ENCODE assay signal across 11 cellular contexts in genomic region chr13:61709258-61709657, GRCh38.
"Had no signal": no experiment of that assay in that cellular context is flagged by ENCODE, and none has a peak within 500 bp of the region (broad histone marks: within the 10 kb centered on the region; RNA-seq: fewer than 3 reads in every experiment).

No MANE protein-coding gene starts in this region.

- H3K4me2 ChIP-seq: GM23338 had no signal

- H3K36me3 ChIP-seq: HAP-1 had no signal

- ATAC-seq: GM23338, HCT116 had no signal

- H3K27ac ChIP-seq: GM23248 had no signal

- H2AFZ ChIP-seq: GM23248, GM23338 had no signal

- H3K4me1 ChIP-seq: HAP-1 had no signal

- DNase-seq: GM23248, GOT3, H7, H9, HCEC 1CT, HFFc6 had no signal

- H3K9ac ChIP-seq: GM23248 had no signal

- FAIRE-seq: H1, H54 had no signal

- H3K4me3 ChIP-seq: GM23248, GM23338, HAP-1 had no signal

- H3K9me3 ChIP-seq: HAP-1 had no signal
